In the genomic region with DNA sequence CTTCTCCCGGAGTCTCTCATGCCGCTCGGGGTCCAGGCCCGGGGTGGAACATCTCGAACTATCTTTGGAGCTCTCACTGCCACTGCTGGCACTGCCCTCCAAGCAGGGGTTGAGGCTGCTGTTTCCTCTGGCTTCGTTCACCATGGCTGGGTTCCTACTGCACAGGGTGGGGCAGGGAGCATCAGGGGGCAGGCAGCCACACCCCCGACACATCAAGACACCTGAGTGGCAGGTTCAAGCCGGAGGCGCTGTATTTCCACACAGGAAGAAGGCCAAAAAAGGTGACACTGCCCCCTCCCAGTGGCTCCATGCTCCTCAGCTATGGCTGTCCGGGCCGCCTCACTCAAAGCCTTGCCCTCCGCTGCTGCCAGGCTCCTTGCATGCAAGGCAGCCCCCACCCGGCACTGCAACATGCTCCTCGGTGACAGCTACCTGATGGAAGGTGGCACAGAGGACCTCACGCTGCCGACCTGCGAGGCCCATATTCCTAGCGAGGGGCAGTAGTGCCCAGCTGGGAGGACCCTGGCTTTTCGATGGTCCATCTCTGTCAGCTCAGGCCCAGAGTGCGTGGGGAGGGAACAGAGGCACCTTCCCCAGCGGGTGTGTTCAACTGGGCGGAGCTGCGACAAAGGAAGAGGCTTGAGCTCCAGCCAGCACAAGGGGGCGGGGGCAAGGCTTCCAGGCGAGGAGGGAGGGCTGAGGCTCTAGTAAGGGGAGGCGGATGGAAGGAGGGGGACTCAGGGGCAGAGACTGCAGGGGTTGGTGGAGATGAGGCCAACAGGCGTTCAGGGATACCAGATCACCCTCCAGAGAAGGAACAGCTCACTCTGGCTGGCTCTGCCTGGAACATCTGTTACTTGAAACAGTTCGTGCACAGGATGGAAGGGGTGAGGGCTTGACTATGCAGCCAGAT, we compare ENCODE assay signal across 1 cellular context.
TF ChIP-seq lines count a peak whose summit lies in the region.

No MANE protein-coding gene starts in this region.

TF ChIP-seq in HepG2, 621 proteins besides CTCF, POLR2A, EP300 and RAD21 (continues in another document):
- TF ChIP-seq SOX13 (IDR thresholded peaks at IDR 0.05): no peak
- no peak for TF ChIP-seq SOX13 (CRISPR knock-in tag; conservative IDR thresholded peaks at IDR 0.05 in 1 of 2, IDR thresholded peaks at IDR 0.05 in 1 of 2)
- TF ChIP-seq AKAP8 (CRISPR knock-in tag; IDR thresholded peaks at IDR 0.05): peak; percentile 25; the same call in 1 of the 2 replicates
- peak; percentile 35; the same call in 1 of the 2 replicates for TF ChIP-seq ZBTB38 (CRISPR knock-in tag; IDR thresholded peaks at IDR 0.05)
- TF ChIP-seq ZSCAN25 (CRISPR knock-in tag; IDR thresholded peaks at IDR 0.05): peak; percentile 91
- TF ChIP-seq KLF13 (CRISPR knock-in tag; IDR thresholded peaks at IDR 0.05): 0 out of 2 replicates have a peak, but pooled peaks have one; percentile 39
- TF ChIP-seq SMAD1 (CRISPR knock-in tag; IDR thresholded peaks at IDR 0.05; ENCODE audit: borderline replicate concordance, low read depth): peak; percentile 75; the same call in 1 of the 2 replicates
- TF ChIP-seq ZNF33B (CRISPR knock-in tag; IDR thresholded peaks at IDR 0.05): 0 out of 2 replicates have a peak, but pooled peaks have one; percentile 31
- no peak for TF ChIP-seq RCOR2 (CRISPR knock-in tag; IDR thresholded peaks at IDR 0.05)
- 0 out of 2 replicates have a peak, but pooled peaks have one; percentile 5 for TF ChIP-seq ZNF263 (CRISPR knock-in tag; IDR thresholded peaks at IDR 0.05)
- TF ChIP-seq, protein P1, sequence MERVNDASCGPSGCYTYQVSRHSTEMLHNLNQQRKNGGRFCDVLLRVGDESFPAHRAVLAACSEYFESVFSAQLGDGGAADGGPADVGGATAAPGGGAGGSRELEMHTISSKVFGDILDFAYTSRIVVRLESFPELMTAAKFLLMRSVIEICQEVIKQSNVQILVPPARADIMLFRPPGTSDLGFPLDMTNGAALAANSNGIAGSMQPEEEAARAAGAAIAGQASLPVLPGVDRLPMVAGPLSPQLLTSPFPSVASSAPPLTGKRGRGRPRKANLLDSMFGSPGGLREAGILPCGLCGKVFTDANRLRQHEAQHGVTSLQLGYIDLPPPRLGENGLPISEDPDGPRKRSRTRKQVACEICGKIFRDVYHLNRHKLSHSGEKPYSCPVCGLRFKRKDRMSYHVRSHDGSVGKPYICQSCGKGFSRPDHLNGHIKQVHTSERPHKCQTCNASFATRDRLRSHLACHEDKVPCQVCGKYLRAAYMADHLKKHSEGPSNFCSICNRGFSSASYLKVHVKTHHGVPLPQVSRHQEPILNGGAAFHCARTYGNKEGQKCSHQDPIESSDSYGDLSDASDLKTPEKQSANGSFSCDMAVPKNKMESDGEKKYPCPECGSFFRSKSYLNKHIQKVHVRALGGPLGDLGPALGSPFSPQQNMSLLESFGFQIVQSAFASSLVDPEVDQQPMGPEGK (CRISPR knock-in tag; IDR thresholded peaks at IDR 0.05): 0 out of 2 replicates have a peak, but pooled peaks have one; percentile 31
- TF ChIP-seq ZNF577 (CRISPR knock-in tag; IDR thresholded peaks at IDR 0.05; ENCODE audit: borderline replicate concordance, low read depth): no peak
- no peak; the same call in 1 of the 2 replicates for TF ChIP-seq ZNF160 (CRISPR knock-in tag; IDR thresholded peaks at IDR 0.05)
- TF ChIP-seq AGO1 (IDR thresholded peaks at IDR 0.05; ENCODE audit: low read depth, low read length, poor library complexity, severe bottlenecking): peak; percentile 83
- TF ChIP-seq ZNF501 (CRISPR knock-in tag; IDR thresholded peaks at IDR 0.05): peak; percentile 47; the same call in 1 of the 2 replicates
- no peak for TF ChIP-seq REPIN1 (CRISPR knock-in tag; IDR thresholded peaks at IDR 0.05; ENCODE audit: borderline replicate concordance, low read depth)
- TF ChIP-seq FOXC1 (CRISPR knock-in tag; IDR thresholded peaks at IDR 0.05; ENCODE audit: borderline replicate concordance): no peak; the same call in 1 of the 2 replicates
- TF ChIP-seq, protein P2, sequence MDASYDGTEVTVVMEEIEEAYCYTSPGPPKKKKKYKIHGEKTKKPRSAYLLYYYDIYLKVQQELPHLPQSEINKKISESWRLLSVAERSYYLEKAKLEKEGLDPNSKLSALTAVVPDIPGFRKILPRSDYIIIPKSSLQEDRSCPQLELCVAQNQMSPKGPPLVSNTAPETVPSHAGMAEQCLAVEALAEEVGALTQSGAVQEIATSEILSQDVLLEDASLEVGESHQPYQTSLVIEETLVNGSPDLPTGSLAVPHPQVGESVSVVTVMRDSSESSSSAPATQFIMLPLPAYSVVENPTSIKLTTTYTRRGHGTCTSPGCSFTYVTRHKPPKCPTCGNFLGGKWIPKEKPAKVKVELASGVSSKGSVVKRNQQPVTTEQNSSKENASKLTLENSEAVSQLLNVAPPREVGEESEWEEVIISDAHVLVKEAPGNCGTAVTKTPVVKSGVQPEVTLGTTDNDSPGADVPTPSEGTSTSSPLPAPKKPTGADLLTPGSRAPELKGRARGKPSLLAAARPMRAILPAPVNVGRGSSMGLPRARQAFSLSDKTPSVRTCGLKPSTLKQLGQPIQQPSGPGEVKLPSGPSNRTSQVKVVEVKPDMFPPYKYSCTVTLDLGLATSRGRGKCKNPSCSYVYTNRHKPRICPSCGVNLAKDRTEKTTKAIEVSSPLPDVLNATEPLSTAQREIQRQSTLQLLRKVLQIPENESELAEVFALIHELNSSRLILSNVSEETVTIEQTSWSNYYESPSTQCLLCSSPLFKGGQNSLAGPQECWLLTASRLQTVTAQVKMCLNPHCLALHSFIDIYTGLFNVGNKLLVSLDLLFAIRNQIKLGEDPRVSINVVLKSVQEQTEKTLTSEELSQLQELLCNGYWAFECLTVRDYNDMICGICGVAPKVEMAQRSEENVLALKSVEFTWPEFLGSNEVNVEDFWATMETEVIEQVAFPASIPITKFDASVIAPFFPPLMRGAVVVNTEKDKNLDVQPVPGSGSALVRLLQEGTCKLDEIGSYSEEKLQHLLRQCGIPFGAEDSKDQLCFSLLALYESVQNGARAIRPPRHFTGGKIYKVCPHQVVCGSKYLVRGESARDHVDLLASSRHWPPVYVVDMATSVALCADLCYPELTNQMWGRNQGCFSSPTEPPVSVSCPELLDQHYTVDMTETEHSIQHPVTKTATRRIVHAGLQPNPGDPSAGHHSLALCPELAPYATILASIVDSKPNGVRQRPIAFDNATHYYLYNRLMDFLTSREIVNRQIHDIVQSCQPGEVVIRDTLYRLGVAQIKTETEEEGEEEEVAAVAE (CRISPR knock-in tag; IDR thresholded peaks at IDR 0.05; ENCODE audit: borderline replicate concordance): no peak
- TF ChIP-seq BHLHE40 (IDR thresholded peaks at IDR 0.05; ENCODE audit: low read length): no peak
- TF ChIP-seq, protein P3, sequence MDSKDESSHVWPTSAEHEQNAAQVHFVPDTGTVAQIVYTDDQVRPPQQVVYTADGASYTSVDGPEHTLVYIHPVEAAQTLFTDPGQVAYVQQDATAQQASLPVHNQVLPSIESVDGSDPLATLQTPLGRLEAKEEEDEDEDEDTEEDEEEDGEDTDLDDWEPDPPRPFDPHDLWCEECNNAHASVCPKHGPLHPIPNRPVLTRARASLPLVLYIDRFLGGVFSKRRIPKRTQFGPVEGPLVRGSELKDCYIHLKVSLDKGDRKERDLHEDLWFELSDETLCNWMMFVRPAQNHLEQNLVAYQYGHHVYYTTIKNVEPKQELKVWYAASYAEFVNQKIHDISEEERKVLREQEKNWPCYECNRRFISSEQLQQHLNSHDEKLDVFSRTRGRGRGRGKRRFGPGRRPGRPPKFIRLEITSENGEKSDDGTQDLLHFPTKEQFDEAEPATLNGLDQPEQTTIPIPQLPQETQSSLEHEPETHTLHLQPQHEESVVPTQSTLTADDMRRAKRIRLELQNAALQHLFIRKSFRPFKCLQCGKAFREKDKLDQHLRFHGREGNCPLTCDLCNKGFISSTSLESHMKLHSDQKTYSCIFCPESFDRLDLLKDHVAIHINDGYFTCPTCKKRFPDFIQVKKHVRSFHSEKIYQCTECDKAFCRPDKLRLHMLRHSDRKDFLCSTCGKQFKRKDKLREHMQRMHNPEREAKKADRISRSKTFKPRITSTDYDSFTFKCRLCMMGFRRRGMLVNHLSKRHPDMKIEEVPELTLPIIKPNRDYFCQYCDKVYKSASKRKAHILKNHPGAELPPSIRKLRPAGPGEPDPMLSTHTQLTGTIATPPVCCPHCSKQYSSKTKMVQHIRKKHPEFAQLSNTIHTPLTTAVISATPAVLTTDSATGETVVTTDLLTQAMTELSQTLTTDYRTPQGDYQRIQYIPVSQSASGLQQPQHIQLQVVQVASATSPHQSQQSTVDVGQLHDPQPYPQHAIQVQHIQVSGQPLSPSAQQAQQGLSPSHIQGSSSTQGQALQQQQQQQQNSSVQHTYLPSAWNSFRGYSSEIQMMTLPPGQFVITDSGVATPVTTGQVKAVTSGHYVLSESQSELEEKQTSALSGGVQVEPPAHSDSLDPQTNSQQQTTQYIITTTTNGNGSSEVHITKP (CRISPR knock-in tag; IDR thresholded peaks at IDR 0.05; ENCODE audit: low read depth): peak; percentile 19; the same call in 1 of the 2 replicates
- peak; percentile 51; the same call in 1 of the 2 replicates for TF ChIP-seq SIN3A (IDR thresholded peaks at IDR 0.05; ENCODE audit: borderline replicate concordance, low read depth, low read length)
- no peak for TF ChIP-seq RFX1 (IDR thresholded peaks at IDR 0.05)
- TF ChIP-seq PHF8 (CRISPR knock-in tag; IDR thresholded peaks at IDR 0.05): peak; percentile 27; the same call in 1 of the 2 replicates
- TF ChIP-seq KLF12 (CRISPR knock-in tag; IDR thresholded peaks at IDR 0.05; ENCODE audit: borderline replicate concordance): 0 out of 2 replicates have a peak, but pooled peaks have one; percentile 14
- peak; percentile 52; the same call in 1 of the 2 replicates for TF ChIP-seq ZMYM4 (CRISPR knock-in tag; IDR thresholded peaks at IDR 0.05)
- 0 out of 2 replicates have a peak, but pooled peaks have one; percentile 41 for TF ChIP-seq ZNF547 (CRISPR knock-in tag; IDR thresholded peaks at IDR 0.05)
- TF ChIP-seq ZNF883 (CRISPR knock-in tag; IDR thresholded peaks at IDR 0.05; ENCODE audit: not compliant biosample characterization): peak; percentile 39
- TF ChIP-seq, protein P4, sequence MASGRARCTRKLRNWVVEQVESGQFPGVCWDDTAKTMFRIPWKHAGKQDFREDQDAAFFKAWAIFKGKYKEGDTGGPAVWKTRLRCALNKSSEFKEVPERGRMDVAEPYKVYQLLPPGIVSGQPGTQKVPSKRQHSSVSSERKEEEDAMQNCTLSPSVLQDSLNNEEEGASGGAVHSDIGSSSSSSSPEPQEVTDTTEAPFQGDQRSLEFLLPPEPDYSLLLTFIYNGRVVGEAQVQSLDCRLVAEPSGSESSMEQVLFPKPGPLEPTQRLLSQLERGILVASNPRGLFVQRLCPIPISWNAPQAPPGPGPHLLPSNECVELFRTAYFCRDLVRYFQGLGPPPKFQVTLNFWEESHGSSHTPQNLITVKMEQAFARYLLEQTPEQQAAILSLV (CRISPR knock-in tag; IDR thresholded peaks at IDR 0.05; ENCODE audit: borderline replicate concordance): 0 out of 2 replicates have a peak, but pooled peaks have one; percentile 30
- TF ChIP-seq, protein P5, sequence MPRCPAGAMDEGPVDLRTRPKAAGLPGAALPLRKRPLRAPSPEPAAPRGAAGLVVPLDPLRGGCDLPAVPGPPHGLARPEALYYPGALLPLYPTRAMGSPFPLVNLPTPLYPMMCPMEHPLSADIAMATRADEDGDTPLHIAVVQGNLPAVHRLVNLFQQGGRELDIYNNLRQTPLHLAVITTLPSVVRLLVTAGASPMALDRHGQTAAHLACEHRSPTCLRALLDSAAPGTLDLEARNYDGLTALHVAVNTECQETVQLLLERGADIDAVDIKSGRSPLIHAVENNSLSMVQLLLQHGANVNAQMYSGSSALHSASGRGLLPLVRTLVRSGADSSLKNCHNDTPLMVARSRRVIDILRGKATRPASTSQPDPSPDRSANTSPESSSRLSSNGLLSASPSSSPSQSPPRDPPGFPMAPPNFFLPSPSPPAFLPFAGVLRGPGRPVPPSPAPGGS (CRISPR knock-in tag; IDR thresholded peaks at IDR 0.05): 0 out of 2 replicates have a peak, but pooled peaks have one; percentile 25
- TF ChIP-seq, protein P6, sequence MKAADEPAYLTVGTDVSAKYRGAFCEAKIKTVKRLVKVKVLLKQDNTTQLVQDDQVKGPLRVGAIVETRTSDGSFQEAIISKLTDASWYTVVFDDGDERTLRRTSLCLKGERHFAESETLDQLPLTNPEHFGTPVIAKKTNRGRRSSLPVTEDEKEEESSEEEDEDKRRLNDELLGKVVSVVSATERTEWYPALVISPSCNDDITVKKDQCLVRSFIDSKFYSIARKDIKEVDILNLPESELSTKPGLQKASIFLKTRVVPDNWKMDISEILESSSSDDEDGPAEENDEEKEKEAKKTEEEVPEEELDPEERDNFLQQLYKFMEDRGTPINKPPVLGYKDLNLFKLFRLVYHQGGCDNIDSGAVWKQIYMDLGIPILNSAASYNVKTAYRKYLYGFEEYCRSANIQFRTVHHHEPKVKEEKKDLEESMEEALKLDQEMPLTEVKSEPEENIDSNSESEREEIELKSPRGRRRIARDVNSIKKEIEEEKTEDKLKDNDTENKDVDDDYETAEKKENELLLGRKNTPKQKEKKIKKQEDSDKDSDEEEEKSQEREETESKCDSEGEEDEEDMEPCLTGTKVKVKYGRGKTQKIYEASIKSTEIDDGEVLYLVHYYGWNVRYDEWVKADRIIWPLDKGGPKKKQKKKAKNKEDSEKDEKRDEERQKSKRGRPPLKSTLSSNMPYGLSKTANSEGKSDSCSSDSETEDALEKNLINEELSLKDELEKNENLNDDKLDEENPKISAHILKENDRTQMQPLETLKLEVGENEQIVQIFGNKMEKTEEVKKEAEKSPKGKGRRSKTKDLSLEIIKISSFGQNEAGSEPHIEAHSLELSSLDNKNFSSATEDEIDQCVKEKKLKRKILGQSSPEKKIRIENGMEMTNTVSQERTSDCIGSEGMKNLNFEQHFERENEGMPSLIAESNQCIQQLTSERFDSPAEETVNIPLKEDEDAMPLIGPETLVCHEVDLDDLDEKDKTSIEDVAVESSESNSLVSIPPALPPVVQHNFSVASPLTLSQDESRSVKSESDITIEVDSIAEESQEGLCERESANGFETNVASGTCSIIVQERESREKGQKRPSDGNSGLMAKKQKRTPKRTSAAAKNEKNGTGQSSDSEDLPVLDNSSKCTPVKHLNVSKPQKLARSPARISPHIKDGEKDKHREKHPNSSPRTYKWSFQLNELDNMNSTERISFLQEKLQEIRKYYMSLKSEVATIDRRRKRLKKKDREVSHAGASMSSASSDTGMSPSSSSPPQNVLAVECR (CRISPR knock-in tag; IDR thresholded peaks at IDR 0.05; ENCODE audit: borderline replicate concordance): peak; percentile 66
